Comparison of ENCODE assay signal across 8 cellular contexts in the genomic region with DNA sequence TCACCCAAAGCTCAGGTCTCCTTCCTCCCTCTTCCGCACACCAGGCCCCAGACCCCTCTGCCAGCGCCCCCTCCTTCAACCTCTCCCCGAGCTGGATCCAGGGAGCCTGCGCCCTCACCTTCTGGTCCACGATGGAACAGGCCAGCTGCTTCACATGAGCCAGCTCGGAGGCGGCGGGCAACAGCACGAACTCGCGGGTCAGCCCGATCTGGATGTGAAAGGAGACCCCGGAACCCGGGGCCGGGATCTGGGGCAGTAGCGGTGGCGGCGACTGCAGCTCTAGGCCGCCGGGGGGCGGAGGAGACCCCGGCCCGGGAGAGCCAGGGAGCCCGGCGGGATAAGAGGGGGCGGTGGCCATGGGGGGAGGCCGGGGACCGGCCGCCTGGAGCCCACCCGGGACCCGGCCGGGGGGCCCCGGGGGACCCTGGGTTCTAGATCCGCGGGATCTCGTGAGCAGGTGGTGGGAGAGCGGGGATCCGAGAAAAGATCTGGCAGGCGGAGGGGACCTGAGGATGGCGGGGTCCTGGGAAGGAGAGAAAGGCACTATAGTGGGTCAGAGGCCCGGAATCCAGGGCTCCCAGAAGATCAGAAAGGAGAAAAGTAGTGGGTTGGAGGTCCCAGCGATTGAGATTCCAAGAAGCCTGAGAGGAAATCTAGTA. TPM values are rescaled to one million over a fixed set of nuclear protein-coding genes. Genes with fewer than 3 reads are reported as not detected.
A peak's percentile ranks its signal among the peaks of the same experiment; 100 is the strongest.
DNase-seq lines count a peak whose midpoint lies in the region; TF ChIP-seq lines count a peak whose summit lies in the region.

No MANE protein-coding gene starts in this region.

- WGBS in liver: 2% methylated on average over 42 of the region's 42 CpGs

- peaks cover 17 to 69% (median 41%) of the 10 kb centered on the region in 11 experiments; a peak in 19 of 22 replicates for H4K20me1 ChIP-seq in BLaER1 treated with 17β-estradiol and CSF1 and Interleukin-3, amounts not matched to agents 10 nM and 100 nM

- no peak for TF ChIP-seq RAD21 in liver (IDR thresholded peaks at IDR 0.05)

- intact Hi-C loops in tibial artery (cut with DNase I; ENCODE audit: low total_unique reads): no loop called here

- H3K36me3 ChIP-seq in BLaER1 treated with 17β-estradiol and CSF1 and Interleukin-3, amounts not matched to agents 10 nM and 100 nM: peaks cover 13 to 36% (median 30%) of the 10 kb centered on the region in 11 experiments
- H3K36me3 ChIP-seq in liver (ENCODE audit: control insufficient read depth in 4 of 4, insufficient read depth in 3 of 4, low read depth in 1 of 4, low read length in 3 of 4): peaks cover 0 to 13% (median 1%) of the 10 kb centered on the region in 4 donors
- peaks cover 0 to 28% (median 15%) of the 10 kb centered on the region in 3 donors for H3K36me3 ChIP-seq in tibial artery

- H3K4me3 ChIP-seq in BLaER1 treated with 17β-estradiol and CSF1 and Interleukin-3, amounts not matched to agents 10 nM and 100 nM: peak overlapping the region; percentile 82 to 93 (median 90)
- H3K4me3 ChIP-seq in LNCaP clone FGC (ENCODE audit: low read depth, low read length): peak overlapping the region; percentile 67
- peak overlapping the region; percentile 88 for H3K4me3 ChIP-seq in astrocyte of the spinal cord (ENCODE audit: low read depth, low read length)
- H3K4me3 ChIP-seq in liver (ENCODE audit: low read depth in 1 of 3, low read length in 3 of 3): peak overlapping the region; percentile 76 to 88 (median 77)
- H3K4me3 ChIP-seq in tibial artery: peak overlapping the region; percentile 77 to 79

- peaks cover 54 to 82% (median 78%) of the 10 kb centered on the region in 10 experiments for H3K4me1 ChIP-seq in BLaER1 treated with 17β-estradiol and CSF1 and Interleukin-3, amounts not matched to agents 10 nM and 100 nM
- H3K4me1 ChIP-seq in liver (ENCODE audit: control insufficient read depth in 4 of 4, insufficient read depth in 4 of 4, low read length in 3 of 4) (peaks cover 0 to 28% (median 19%) of the 10 kb centered on the region in 4 donors), tibial artery (peaks cover 0 to 43% (median 25%) of the 10 kb centered on the region in 4 donors)

- TF ChIP-seq CTCF in LNCaP clone FGC (IDR thresholded peaks at IDR 0.05; ENCODE audit: control insufficient read depth, extremely low read depth, insufficient read depth) (no peak), astrocyte of the spinal cord (IDR thresholded peaks at IDR 0.05; ENCODE audit: low read depth, low read length) (no peak), liver (IDR thresholded peaks at IDR 0.05; ENCODE audit: low read depth, low read length, missing input control) (no peak), tibial artery (IDR thresholded peaks at IDR 0.05) (no peak)

- H3K27ac ChIP-seq in BLaER1 treated with 17β-estradiol and CSF1 and Interleukin-3, amounts not matched to agents 10 nM and 100 nM: peak overlapping the region; percentile 62 to 95 (median 87)
- peak overlapping the region; percentile 89 to 96 for H3K27ac ChIP-seq in liver (ENCODE audit: low read depth in 1 of 2, low read length in 2 of 2)
- H3K27ac ChIP-seq in tibial artery: peak overlapping the region; percentile 87 to 95

- no peaks in the 10 kb centered on the region for H3K27me3 ChIP-seq in BLaER1 treated with 17β-estradiol and CSF1 and Interleukin-3, amounts not matched to agents 10 nM and 100 nM
- no peaks in the 10 kb centered on the region for H3K27me3 ChIP-seq in liver (ENCODE audit: control insufficient read depth in 4 of 4, insufficient read depth in 4 of 4, low read length in 3 of 4)
- no peaks in the 10 kb centered on the region for H3K27me3 ChIP-seq in tibial artery

- peak overlapping the region; percentile 82 to 93 (median 90) for H3K9ac ChIP-seq in BLaER1 treated with 17β-estradiol and CSF1 and Interleukin-3, amounts not matched to agents 10 nM and 100 nM
- peak overlapping the region; percentile 93 to 95 for H3K9ac ChIP-seq in liver (ENCODE audit: low read depth in 1 of 2, low read length in 2 of 2)

- H3K4me2 ChIP-seq in BLaER1 treated with 17β-estradiol and CSF1 and Interleukin-3, amounts not matched to agents 10 nM and 100 nM: peak overlapping the region; percentile 95 to 100 (median 98)

- H3K9me3 ChIP-seq in BLaER1 treated with 17β-estradiol and CSF1 and Interleukin-3, amounts not matched to agents 10 nM and 100 nM (replicated peaks in 1 of 11): no peaks in the 10 kb centered on the region
- no peaks in the 10 kb centered on the region for H3K9me3 ChIP-seq in liver (ENCODE audit: control insufficient read depth in 4 of 4, low read length in 3 of 4)
- H3K9me3 ChIP-seq in tibial artery: no peaks in the 10 kb centered on the region

- no peak for DNase-seq in LNCaP clone FGC (ENCODE audit: low read depth)
- DNase-seq in astrocyte of the spinal cord (ENCODE audit: low read depth, low spot score): no peak
- DNase-seq in tibial artery: peak in 1 of 2 donors; percentile 47
- DNase-seq in midbrain (lab: John Stamatoyannopoulos, UW): no peak
- DNase-seq in NCI-H774 (lab: John Stamatoyannopoulos, UW): no peak
- DNase-seq in SW 1271 (lab: John Stamatoyannopoulos, UW): no peak

- in situ Hi-C loops in astrocyte of the spinal cord (cut with HindIII; ENCODE audit: low sequenced_read_pairs): no loop called here

TF ChIP-seq in liver, 16 proteins besides CTCF, POLR2A, EP300 and RAD21:
- TF ChIP-seq, protein P1, sequence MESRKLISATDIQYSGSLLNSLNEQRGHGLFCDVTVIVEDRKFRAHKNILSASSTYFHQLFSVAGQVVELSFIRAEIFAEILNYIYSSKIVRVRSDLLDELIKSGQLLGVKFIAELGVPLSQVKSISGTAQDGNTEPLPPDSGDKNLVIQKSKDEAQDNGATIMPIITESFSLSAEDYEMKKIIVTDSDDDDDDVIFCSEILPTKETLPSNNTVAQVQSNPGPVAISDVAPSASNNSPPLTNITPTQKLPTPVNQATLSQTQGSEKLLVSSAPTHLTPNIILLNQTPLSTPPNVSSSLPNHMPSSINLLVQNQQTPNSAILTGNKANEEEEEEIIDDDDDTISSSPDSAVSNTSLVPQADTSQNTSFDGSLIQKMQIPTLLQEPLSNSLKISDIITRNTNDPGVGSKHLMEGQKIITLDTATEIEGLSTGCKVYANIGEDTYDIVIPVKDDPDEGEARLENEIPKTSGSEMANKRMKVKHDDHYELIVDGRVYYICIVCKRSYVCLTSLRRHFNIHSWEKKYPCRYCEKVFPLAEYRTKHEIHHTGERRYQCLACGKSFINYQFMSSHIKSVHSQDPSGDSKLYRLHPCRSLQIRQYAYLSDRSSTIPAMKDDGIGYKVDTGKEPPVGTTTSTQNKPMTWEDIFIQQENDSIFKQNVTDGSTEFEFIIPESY (IDR thresholded peaks at IDR 0.05): no peak
- TF ChIP-seq, protein P2, sequence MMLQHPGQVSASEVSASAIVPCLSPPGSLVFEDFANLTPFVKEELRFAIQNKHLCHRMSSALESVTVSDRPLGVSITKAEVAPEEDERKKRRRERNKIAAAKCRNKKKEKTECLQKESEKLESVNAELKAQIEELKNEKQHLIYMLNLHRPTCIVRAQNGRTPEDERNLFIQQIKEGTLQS (IDR thresholded peaks at IDR 0.05): no peak
- no peak for TF ChIP-seq TAF1 (conservative IDR thresholded peaks at IDR 0.05)
- no peak for TF ChIP-seq FOXA1 (IDR thresholded peaks at IDR 0.05)
- TF ChIP-seq RXRA (IDR thresholded peaks at IDR 0.05): no peak
- TF ChIP-seq SP1 (IDR thresholded peaks at IDR 0.05): no peak
- no peak for TF ChIP-seq GABPA (IDR thresholded peaks at IDR 0.05 in 1 of 2, conservative IDR thresholded peaks at IDR 0.05 in 1 of 2)
- TF ChIP-seq NR2F2 (IDR thresholded peaks at IDR 0.05): no peak

RNA-seq across cellular contexts. Expression of a gene that starts 0.8 kb away (rescaled TPM):
- total RNA-seq in liver: 10 to 100 TPM in 1 of 2 donors, 1 to 10 TPM in 1; 8.5 to 14.4 TPM
- 10 to 100 TPM in 1 of 2 donors, 1 to 10 TPM in 1; 7.3 to 10.0 TPM for polyA plus RNA-seq in liver

RNA-seq across cellular contexts. Expression of a gene that starts 29.7 kb away (rescaled TPM):
- total RNA-seq in liver: 10 to 100 TPM in 1 of 2 donors, 1 to 10 TPM in 1; 7.5 to 11.1 TPM
- 1 to 10 TPM; 2.5 to 8.8 TPM for polyA plus RNA-seq in liver

RNA-seq across cellular contexts. Expression of a gene that starts 30.1 kb away (rescaled TPM):
- 10 to 100 TPM; 29.4 to 29.9 TPM for total RNA-seq in liver
- 10 to 100 TPM in 1 of 2 donors, 1 to 10 TPM in 1; 9.5 to 20.2 TPM for polyA plus RNA-seq in liver

RNA-seq across cellular contexts. Expression of a gene that starts 55.2 kb away (rescaled TPM):
- total RNA-seq in liver: 1 to 10 TPM; 1.0 to 1.1 TPM
- polyA plus RNA-seq in liver: 1 to 10 TPM in 1 of 2 donors, under 1 TPM in 1; 0.32 to 1.4 TPM
